Comparison of ENCODE assay signal across 10 cellular contexts in the genomic region with DNA sequence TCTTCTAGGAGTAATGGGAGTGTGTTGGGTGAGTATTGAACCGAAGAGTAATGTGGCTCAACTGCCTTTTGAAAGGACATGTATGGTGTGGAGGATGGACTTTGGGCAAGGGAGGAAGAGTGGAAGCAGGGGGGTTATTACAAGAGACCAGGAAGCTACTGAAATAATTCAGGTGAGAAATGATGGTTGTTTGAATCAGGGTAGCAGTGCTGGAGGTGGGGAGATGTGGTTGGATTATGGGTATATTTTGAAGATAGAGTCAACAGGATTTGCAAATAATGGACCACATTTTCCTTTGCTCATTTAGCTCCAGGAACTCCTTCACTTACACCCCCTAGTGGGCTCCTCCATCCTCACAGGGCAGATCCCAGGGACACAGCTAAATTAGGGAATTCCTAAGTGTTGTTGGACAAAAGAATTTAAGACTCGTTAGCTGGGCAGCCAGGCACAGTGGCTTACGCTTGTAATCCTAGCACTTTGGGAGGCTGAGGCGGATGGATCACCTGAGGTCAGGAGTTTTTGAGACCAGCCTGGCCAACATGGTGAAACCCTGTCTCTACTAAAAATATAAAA. TPM values are rescaled to one million over a fixed set of nuclear protein-coding genes. Genes with fewer than 3 reads are reported as not detected.
DNase-seq lines count a peak whose midpoint lies in the region; ATAC-seq and TF ChIP-seq lines count a peak whose summit lies in the region.
"Had no signal": no experiment of that assay in that cellular context is flagged by ENCODE, and none has a peak within 500 bp of the region (broad histone marks: within the 10 kb centered on the region; RNA-seq: fewer than 3 reads in every experiment).

No MANE protein-coding gene starts in this region.

- H3K36me3 ChIP-seq in GM23248 (ENCODE audit: low read depth): no peaks in the 10 kb centered on the region
- H3K36me3 ChIP-seq in hepatocyte (replicated peaks; ENCODE audit: insufficient read depth, low read depth): no peaks in the 10 kb centered on the region

- H3K4me2 ChIP-seq in GM23248 (ENCODE audit: unreplicated experiment) (no peak overlapping the region), hepatocyte (no peak overlapping the region)

- TF ChIP-seq CTCF in AG04449 (IDR thresholded peaks at IDR 0.05; ENCODE audit: insufficient read depth, low read length, missing control alignments) (peak; percentile 65), hepatocyte (IDR thresholded peaks at IDR 0.05; ENCODE audit: poor library complexity) (peak; percentile 33), GM10266 (IDR thresholded peaks at IDR 0.05; ENCODE audit: control insufficient read depth, insufficient read depth, low read depth, missing control alignments) (no peak)

- H3K79me2 ChIP-seq in GM23248 (ENCODE audit: insufficient read depth) (no peaks in the 10 kb centered on the region), hepatocyte (no peaks in the 10 kb centered on the region)

- H3K27ac ChIP-seq in GM23248 (no peak overlapping the region), hepatocyte (no peak overlapping the region)
- H3K27ac ChIP-seq: HL-60 had no signal

- in situ Hi-C loops in GM23248 (cut with MboI): no loop called here

- no peaks in the 10 kb centered on the region for H3K9me3 ChIP-seq in GM23248 (ENCODE audit: low read depth)
- H3K9me3 ChIP-seq in hepatocyte (ENCODE audit: low read depth): no peaks in the 10 kb centered on the region

- H3K9me2 ChIP-seq in GM23248 (ENCODE audit: insufficient read depth) (no peaks in the 10 kb centered on the region), hepatocyte (replicated peaks; ENCODE audit: insufficient read depth) (no peaks in the 10 kb centered on the region)

- ATAC-seq in SK-N-SH treated with all-trans-retinoic acid at 6 μM for 48 hours (peak; percentile 35), GM18909 (IDR thresholded peaks at IDR 0.05; ENCODE audit: poor library complexity, unreplicated experiment) (no peak)

- H3K4me1 ChIP-seq in GM23248 (ENCODE audit: insufficient read depth) (peaks cover 4% of the 10 kb centered on the region; the same call in 1 of the 2 replicates), hepatocyte (ENCODE audit: insufficient read depth) (no peaks in the 10 kb centered on the region)

- H3K27me3 ChIP-seq in GM23248 (replicated peaks; ENCODE audit: insufficient read depth) (no peaks in the 10 kb centered on the region), hepatocyte (no peaks in the 10 kb centered on the region)

- no peak overlapping the region for H3K4me3 ChIP-seq in AG04449 (ENCODE audit: low read depth, low read length)
- no peak overlapping the region for H3K4me3 ChIP-seq in GM23248
- H3K4me3 ChIP-seq in hepatocyte: no peak overlapping the region

- H4K20me1 ChIP-seq in GM23248 (ENCODE audit: insufficient read depth) (no peaks in the 10 kb centered on the region), hepatocyte (ENCODE audit: insufficient read depth, poor library complexity, severe bottlenecking) (no peaks in the 10 kb centered on the region)

- no peaks in the 10 kb centered on the region for H3F3A ChIP-seq in GM23248 (ENCODE audit: insufficient read depth)

- CTCF ChIA-PET in AG04449 (lab: Yijun Ruan, JAX): interaction anchor here (0.6 to 12.9 kb wide), 52 partner anchors 8 to 571 kb away, joined by 3 to 542 read pairs (median 4); partner anchors contain the start of genes APBB3, CYSTM1, HBEGF and SLC35A4

- WGBS in GM23248 (ENCODE audit: low coverage in 1 of 2, low lambda C conversion rate in 2 of 2, missing lambda C conversion rate in 2 of 2), 2 experiments: 38 to 48% methylated on average over 4 of the region's 4 CpGs
- 74% methylated on average over 4 of the region's 4 CpGs for WGBS in hepatocyte (ENCODE audit: low lambda C conversion rate, missing lambda C conversion rate)

- H2AFZ ChIP-seq in GM23248 (no peak overlapping the region), hepatocyte (no peak overlapping the region)

- H3K9ac ChIP-seq in GM23248: no peak overlapping the region

- POLR2A ChIA-PET in AG04449 (lab: Yijun Ruan, JAX): interaction anchor here (1.0 kb wide), 1 partner anchor 12 kb away, joined by 3 read pairs; the partner anchor contains the start of gene HBEGF

- DNase-seq in AG04449 (ENCODE audit: low read depth, low spot score): no peak
- DNase-seq in GM23248: peak; percentile 72
- DNase-seq in hepatocyte (ENCODE audit: low spot score): no peak
- no peak for DNase-seq in DMS79 treated with DMSO at 0.1 percent for 48 hours (lab: John Stamatoyannopoulos, UW)
- DNase-seq in GM10266 (ENCODE audit: extremely low spot score): no peak
- DNase-seq in activated CD8-positive, alpha-beta memory T cell treated with anti-CD3 and anti-CD28 coated beads, Interleukin-2, amount 50 U/mL, for 4 hours: no peak
- DNase-seq: stimulated activated CD4-positive, alpha-beta T cell treated with anti-CD3 and anti-CD28 coated beads, Interleukin-1b, Interleukin-23, amount 100 ng/mL, for 48 hours had no signal

TF ChIP-seq in SK-N-SH treated with all-trans-retinoic acid at 6 μM for 48 hours, 23 proteins besides CTCF, POLR2A, EP300 and RAD21 (continues in another document):
- TF ChIP-seq TCF4 (CRISPR knock-in tag; IDR thresholded peaks at IDR 0.05; ENCODE audit: borderline replicate concordance) (no peak), ZFP3 (CRISPR knock-in tag; IDR thresholded peaks at IDR 0.05) (no peak), OSR1 (CRISPR knock-in tag; IDR thresholded peaks at IDR 0.05) (no peak), TOX (CRISPR knock-in tag; IDR thresholded peaks at IDR 0.05; ENCODE audit: borderline replicate concordance) (no peak), ZNF70 (CRISPR knock-in tag; IDR thresholded peaks at IDR 0.05) (no peak), SNAI2 (CRISPR knock-in tag; IDR thresholded peaks at IDR 0.05) (no peak), GLIS3 (CRISPR knock-in tag; IDR thresholded peaks at IDR 0.05) (no peak), BACH2 (CRISPR knock-in tag; IDR thresholded peaks at IDR 0.05; ENCODE audit: borderline replicate concordance) (no peak), ZFP30 (CRISPR knock-in tag; IDR thresholded peaks at IDR 0.05) (no peak), ARNTL (CRISPR knock-in tag; IDR thresholded peaks at IDR 0.05; ENCODE audit: borderline replicate concordance, low read depth) (no peak), ZNF8 (CRISPR knock-in tag; IDR thresholded peaks at IDR 0.05) (no peak), CSRNP3 (CRISPR knock-in tag; IDR thresholded peaks at IDR 0.05) (no peak)
- TF ChIP-seq, protein P1, sequence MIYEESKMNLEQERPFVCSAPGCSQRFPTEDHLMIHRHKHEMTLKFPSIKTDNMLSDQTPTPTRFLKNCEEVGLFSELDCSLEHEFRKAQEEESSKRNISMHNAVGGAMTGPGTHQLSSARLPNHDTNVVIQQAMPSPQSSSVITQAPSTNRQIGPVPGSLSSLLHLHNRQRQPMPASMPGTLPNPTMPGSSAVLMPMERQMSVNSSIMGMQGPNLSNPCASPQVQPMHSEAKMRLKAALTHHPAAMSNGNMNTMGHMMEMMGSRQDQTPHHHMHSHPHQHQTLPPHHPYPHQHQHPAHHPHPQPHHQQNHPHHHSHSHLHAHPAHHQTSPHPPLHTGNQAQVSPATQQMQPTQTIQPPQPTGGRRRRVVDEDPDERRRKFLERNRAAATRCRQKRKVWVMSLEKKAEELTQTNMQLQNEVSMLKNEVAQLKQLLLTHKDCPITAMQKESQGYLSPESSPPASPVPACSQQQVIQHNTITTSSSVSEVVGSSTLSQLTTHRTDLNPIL (CRISPR knock-in tag; IDR thresholded peaks at IDR 0.05; ENCODE audit: low read depth): no peak

RNA-seq across cellular contexts. Expression of gene SLC4A9, which starts 1.2 kb away (rescaled TPM):
- not detected in 2 replicates for total RNA-seq in GM23248 (2014; rRNA removed; shearing (Covaris generic))
- polyA plus RNA-seq in GM23248 (2016; fragmentation: Nextera tagmentation; extraction: Ambion mirVana) (not detected in 2 replicates), hepatocyte (0.53 and 1.1 TPM in 2 replicates)
- total RNA-seq in hepatocyte: 0.07 TPM in 1 of 2 replicates, not detected in the other

RNA-seq across cellular contexts. Expression of gene HBEGF, which starts 12.4 kb away (rescaled TPM):
- 7.5 and 9.5 TPM in 2 replicates for total RNA-seq in GM23248 (2014; rRNA removed; shearing (Covaris generic))
- polyA plus RNA-seq in GM23248 (2016; fragmentation: Nextera tagmentation; extraction: Ambion mirVana): 4.5 and 4.9 TPM in 2 replicates
- 7.2 and 8.3 TPM in 2 replicates for total RNA-seq in hepatocyte
- 6.7 and 7.9 TPM in 2 replicates for polyA plus RNA-seq in hepatocyte

RNA-seq across cellular contexts. Expression of gene ANKHD1, which starts 42.8 kb away (rescaled TPM):
- total RNA-seq in GM23248 (2014; rRNA removed; shearing (Covaris generic)): 27.9 and 40.5 TPM in 2 replicates
- polyA plus RNA-seq in GM23248 (2016; fragmentation: Nextera tagmentation; extraction: Ambion mirVana) (24.3 and 26.1 TPM in 2 replicates), hepatocyte (53.6 and 84.4 TPM in 2 replicates)
- total RNA-seq in hepatocyte: 70.7 and 78.9 TPM in 2 replicates

RNA-seq across cellular contexts. Expression of gene PFDN1, which starts 55.9 kb away (rescaled TPM):
- total RNA-seq in GM23248 (2014; rRNA removed; shearing (Covaris generic)): 94.3 and 95.8 TPM in 2 replicates
- 87.0 and 99.9 TPM in 2 replicates for polyA plus RNA-seq in GM23248 (2016; fragmentation: Nextera tagmentation; extraction: Ambion mirVana)
- total RNA-seq in hepatocyte: 84.1 and 86.1 TPM in 2 replicates
- 97.6 and 98.0 TPM in 2 replicates for polyA plus RNA-seq in hepatocyte
